8 cellular contexts compared by ENCODE assay signal in the genomic region with DNA sequence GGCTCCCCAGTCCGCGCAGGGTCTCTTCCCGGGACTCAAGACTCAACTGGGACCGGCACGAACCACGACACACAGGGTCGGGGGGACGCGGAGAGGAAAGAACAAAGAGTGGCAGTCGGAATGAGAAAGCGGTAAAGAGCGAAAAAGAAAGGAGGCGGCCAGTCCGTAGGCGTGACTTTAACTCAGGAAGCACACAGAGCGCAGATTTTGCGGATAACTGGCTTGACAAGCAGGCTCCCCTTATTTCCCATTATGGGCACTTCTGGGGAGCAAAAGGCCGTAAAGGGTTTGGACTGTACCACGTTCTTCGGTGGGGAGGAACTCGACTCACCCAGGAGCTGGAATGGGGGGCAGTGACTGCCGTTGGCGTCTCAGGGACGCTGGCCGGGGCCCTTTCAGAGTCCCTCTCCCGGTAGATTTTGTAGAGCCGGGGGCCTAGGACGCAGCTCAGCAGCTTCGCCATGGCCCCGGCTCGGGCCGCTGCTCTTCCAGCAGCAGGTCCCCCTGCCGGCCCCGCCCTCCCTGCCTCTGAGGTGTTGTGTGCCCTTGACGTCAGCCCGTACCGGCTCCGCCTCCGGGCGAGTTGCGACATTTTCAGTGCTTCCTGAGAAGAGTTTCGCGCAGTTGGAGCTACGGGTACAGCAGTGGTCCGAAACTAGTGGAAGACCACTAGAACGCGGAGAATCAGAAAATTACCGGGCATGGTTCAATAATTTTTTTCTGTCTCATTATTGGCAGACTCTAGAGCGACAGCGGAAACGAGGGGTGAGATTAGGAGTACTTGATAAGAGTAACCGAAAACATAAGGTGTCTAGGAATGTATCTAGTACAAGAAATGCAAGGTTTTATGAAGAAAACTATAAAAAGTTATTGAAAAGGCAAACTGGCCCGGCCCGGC. TPM values are rescaled to one million over a fixed set of nuclear protein-coding genes. Genes with fewer than 3 reads are reported as not detected.
DNase-seq lines count a peak whose midpoint lies in the region; ATAC-seq and TF ChIP-seq lines count a peak whose summit lies in the region.

A gene (minus strand): TSS at position 506 of the 898 bp plus-strand sequence. CDS start 43 bp downstream, at position 463.

- H4K20me1 ChIP-seq in PC-9 (ENCODE audit: insufficient read depth): no peaks in the 10 kb centered on the region

- H3K4me2 ChIP-seq in PC-9: peak within 1 kb of the TSS; percentile 97

- no peaks in the 10 kb centered on the region for H3K9me2 ChIP-seq in PC-9 (ENCODE audit: insufficient read depth)

- peak within 1 kb of the TSS; percentile 77 for H3K4me3 ChIP-seq in Jurkat, Clone E6-1 (ENCODE audit: low read length)
- H3K4me3 ChIP-seq in PC-9: peak within 1 kb of the TSS; percentile 83
- peak within 1 kb of the TSS; percentile 80 for H3K4me3 ChIP-seq in epithelial cell of proximal tubule (ENCODE audit: low read depth, low read length)

- intact Hi-C loops in PC-9 (cut with micrococcal nuclease; ENCODE audit: unreplicated experiment): loop anchor here (2.0 kb wide), 2 partner anchors 36 to 50 kb away; a partner anchor contains a TSS

- DNase-seq in D341Med (ENCODE audit: low spot score) (peak; percentile 99), PC-9 (peak; percentile 93 to 96), epithelial cell of proximal tubule (ENCODE audit: low read depth) (peak; percentile 87), mucosa of gallbladder (ENCODE audit: low spot score) (peak; percentile 99)
- peak; percentile 98 for DNase-seq in Jurkat, Clone E6-1 (ENCODE audit: low read depth, low spot score)
- peak; percentile 97 for DNase-seq in activated T-cell treated with anti-CD3 and anti-CD28 coated beads, Interleukin-2, amount 50 U/mL, for 1 hour
- DNase-seq in stimulated activated CD8-positive, alpha-beta memory T cell treated with anti-CD3 and anti-CD28 coated beads, Interleukin-4, amount 100 ng/mL, for 4 hours (ENCODE audit: low read depth in 2 of 2, low spot score in 1 of 2): peak; percentile 92 to 95

- H2AFZ ChIP-seq in PC-9: peak within 1 kb of the TSS; percentile 88

- peaks cover 25% of the 10 kb centered on the region for H3K79me2 ChIP-seq in PC-9 (ENCODE audit: low read depth)

- BruUV-seq in PC-9 (replicated peaks; lab: Mats Ljungman, UMichigan): TSS peak; percentile 49

- H3K4me1 ChIP-seq in PC-9 (replicated peaks; ENCODE audit: insufficient read depth): peaks cover 14% of the 10 kb centered on the region

- POLR2A ChIA-PET in PC-9 (lab: Charles Lee; ENCODE audit: unreplicated experiment): interaction anchor here (0.5 to 0.7 kb wide), 4 partner anchors 17 to 487 kb away, joined by 3 to 15 read pairs (median 4); a partner anchor contains a TSS

- 0 out of 2 replicates have a peak, but pooled peaks cover 3% of the 10 kb centered on the region for H3K36me3 ChIP-seq in PC-9 (ENCODE audit: low read depth)

- H3K27ac ChIP-seq in PC-9: peak within 1 kb of the TSS; percentile 77

- H3F3A ChIP-seq in PC-9 (ENCODE audit: insufficient read depth, low read depth): no peaks in the 10 kb centered on the region

- TF ChIP-seq CTCF in PC-9 (conservative IDR thresholded peaks at IDR 0.05) (no peak), epithelial cell of proximal tubule (conservative IDR thresholded peaks at IDR 0.05; ENCODE audit: low read depth, low read length) (no peak)

- ATAC-seq in GM21529 (IDR thresholded peaks at IDR 0.05; ENCODE audit: unreplicated experiment): peak; percentile 91

- no peaks in the 10 kb centered on the region for H3K27me3 ChIP-seq in PC-9 (ENCODE audit: insufficient read depth, low read depth)

- H3K9me3 ChIP-seq in PC-9 (ENCODE audit: insufficient read depth, low read depth): no peaks in the 10 kb centered on the region

- CTCF ChIA-PET in PC-9 (lab: Charles Lee): no interaction called here

RNA-seq across cellular contexts. Expression of the gene that starts here (rescaled TPM):
- 50.3 TPM for polyA plus RNA-seq in Jurkat, Clone E6-1 (2012; ENCODE audit: insufficient read depth, insufficient read length)
- total RNA-seq in PC-9 (2021) (31.3 and 35.2 TPM in 2 replicates), epithelial cell of proximal tubule (25.4 and 35.6 TPM in 2 replicates), mucosa of gallbladder (103 TPM)

Comparison
In these comparisons a context has a peak if more than half of its experiments do, and no peak if none do; other contexts are left out.
1. Peak in every context shown above with its lines: DNase-seq, ATAC-seq, H3K4me3 ChIP-seq and H3K27ac ChIP-seq.